Comparison of ENCODE assay signal across 10 cellular contexts in the genomic region with DNA sequence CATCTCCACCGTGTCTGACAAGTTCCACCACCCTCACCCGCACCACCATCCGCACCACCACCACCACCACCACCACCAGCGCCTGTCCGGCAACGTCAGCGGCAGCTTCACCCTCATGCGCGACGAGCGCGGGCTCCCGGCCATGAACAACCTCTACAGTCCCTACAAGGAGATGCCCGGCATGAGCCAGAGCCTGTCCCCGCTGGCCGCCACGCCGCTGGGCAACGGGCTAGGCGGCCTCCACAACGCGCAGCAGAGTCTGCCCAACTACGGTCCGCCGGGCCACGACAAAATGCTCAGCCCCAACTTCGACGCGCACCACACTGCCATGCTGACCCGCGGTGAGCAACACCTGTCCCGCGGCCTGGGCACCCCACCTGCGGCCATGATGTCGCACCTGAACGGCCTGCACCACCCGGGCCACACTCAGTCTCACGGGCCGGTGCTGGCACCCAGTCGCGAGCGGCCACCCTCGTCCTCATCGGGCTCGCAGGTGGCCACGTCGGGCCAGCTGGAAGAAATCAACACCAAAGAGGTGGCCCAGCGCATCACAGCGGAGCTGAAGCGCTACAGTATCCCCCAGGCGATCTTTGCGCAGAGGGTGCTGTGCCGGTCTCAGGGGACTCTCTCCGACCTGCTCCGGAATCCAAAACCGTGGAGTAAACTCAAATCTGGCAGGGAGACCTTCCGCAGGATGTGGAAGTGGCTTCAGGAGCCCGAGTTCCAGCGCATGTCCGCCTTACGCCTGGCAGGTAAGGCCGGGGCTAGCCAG. TPM values are rescaled to one million over a fixed set of nuclear protein-coding genes. Genes with fewer than 3 reads are reported as not detected.
DNase-seq lines count a peak whose midpoint lies in the region; ATAC-seq and TF ChIP-seq lines count a peak whose summit lies in the region.
"Had no signal": no experiment of that assay in that cellular context is flagged by ENCODE, and none has a peak within 500 bp of the region (broad histone marks: within the 10 kb centered on the region; RNA-seq: fewer than 3 reads in every experiment).

No MANE protein-coding gene starts in this region.

- peaks cover 95% of the 10 kb centered on the region for H3K27me3 ChIP-seq in HUES6 (ENCODE audit: control insufficient read depth, insufficient read depth, low read length)

- no peaks in the 10 kb centered on the region for H3K36me3 ChIP-seq in HUES6 (ENCODE audit: control insufficient read depth, insufficient read depth, low read length)
- H3K36me3 ChIP-seq: neutrophil had no signal

- H3K9me3 Mint-ChIP-seq in Calu3 (ENCODE audit: low read depth, unreplicated experiment) (no peaks in the 10 kb centered on the region), brain (peaks cover 0 to 7% (median 0%) of the 10 kb centered on the region in 5 experiments), natural killer cell (peaks cover 2 to 3% of the 10 kb centered on the region in 2 donors)

- H3K4me3 Mint-ChIP-seq in Calu3 (ENCODE audit: low read depth, unreplicated experiment) = peak overlapping the region; percentile 96
- peak overlapping the region; percentile 91 to 98 (median 93) for H3K4me3 Mint-ChIP-seq in brain
- H3K4me3 Mint-ChIP-seq in natural killer cell = peak overlapping the region; percentile 64

- TF ChIP-seq CTCF in Calu3 (IDR thresholded peaks at IDR 0.05; ENCODE audit: unreplicated experiment) (no peak), brain (conservative IDR thresholded peaks at IDR 0.05) (no peak), natural killer cell (IDR thresholded peaks at IDR 0.05) (no peak)

- H3K4me1 Mint-ChIP-seq in Calu3 (ENCODE audit: low read depth, unreplicated experiment) (peaks cover 2% of the 10 kb centered on the region), brain (peaks cover 65% of the 10 kb centered on the region), natural killer cell (peaks cover 0 to 19% of the 10 kb centered on the region in 2 donors)

- intact Hi-C loops in Calu3 (cut with micrococcal nuclease; ENCODE audit: unreplicated experiment) = no loop called here
- intact Hi-C loops in natural killer cell (cut with micrococcal nuclease) = no loop called here

- no peaks in the 10 kb centered on the region for H3K9me3 ChIP-seq in HUES6 (ENCODE audit: control insufficient read depth, insufficient read depth, low read depth, low read length)
- H3K9me3 ChIP-seq: neutrophil had no signal

- H3K27ac Mint-ChIP-seq in Calu3 (ENCODE audit: unreplicated experiment) (peak overlapping the region; percentile 79), brain (peak overlapping the region in 3 of 5 experiments; percentile 45 to 94 (median 85)), natural killer cell (no peak overlapping the region)

- H3K27ac ChIP-seq in HUES6 (ENCODE audit: low read depth, low read length) = no peak overlapping the region
- H3K27ac ChIP-seq: epithelial cell of prostate, neutrophil had no signal

- peaks cover 65% of the 10 kb centered on the region for H3K4me1 ChIP-seq in HUES6 (ENCODE audit: control insufficient read depth, insufficient read depth, low read length)

- CTCF ChIA-PET in Calu3 (lab: Charles Lee) = interaction anchor here (1.6 to 1.7 kb wide), 2 partner anchors 11 to 568 kb away, joined by 6 to 7 read pairs; no protein-coding TSS in a partner anchor

- ATAC-seq in natural killer cell (no peak), HG03135 (IDR thresholded peaks at IDR 0.05; ENCODE audit: unreplicated experiment) (no peak), HG03521 (IDR thresholded peaks at IDR 0.05; ENCODE audit: unreplicated experiment) (no peak)

- peaks cover 100% of the 10 kb centered on the region for H3K36me3 Mint-ChIP-seq in Calu3 (ENCODE audit: insufficient read depth, unreplicated experiment)
- peaks cover 12% of the 10 kb centered on the region for H3K36me3 Mint-ChIP-seq in brain
- H3K36me3 Mint-ChIP-seq in natural killer cell = peaks cover 9% of the 10 kb centered on the region

- peak; percentile 29 for DNase-seq in Calu3
- DNase-seq in natural killer cell = no peak
- DNase-seq in KG1 (lab: John Stamatoyannopoulos, UW) = no peak
- DNase-seq in SHP77 (lab: John Stamatoyannopoulos, UW) = no peak

- TSS peak; percentile 13 for BruUV-seq in Calu3 (replicated peaks; lab: Mats Ljungman, UMichigan)

- H3K27me3 Mint-ChIP-seq in Calu3 (ENCODE audit: unreplicated experiment) (no peaks in the 10 kb centered on the region), brain (peaks cover 98% of the 10 kb centered on the region), natural killer cell (ENCODE audit: low read depth in 2 of 2) (peaks cover 68 to 75% of the 10 kb centered on the region in 2 donors)

- peak overlapping the region; percentile 70 for H3K4me3 ChIP-seq in HUES6 (ENCODE audit: low read depth, low read length)

- H3K9ac ChIP-seq in HUES6 (ENCODE audit: low read length) = no peak overlapping the region

RNA-seq across cellular contexts. Expression of a gene that starts 1.2 kb away (rescaled TPM):
- total RNA-seq in Calu3 (2022) = 182 and 209 TPM in 2 replicates
- polyA plus RNA-seq in brain (ENCODE audit: insufficient read depth, low read depth, low replicate concordance) = 2.1 TPM
- total RNA-seq in natural killer cell = not detected

Comparison
In these comparisons a context has a peak if more than half of its experiments do, and no peak if none do; other contexts are left out.
1. H3K27ac Mint-ChIP-seq: peak in Calu3 (single experiment) and brain (3 of 5); none in natural killer cell (0 of 2).
2. RNA of a gene that starts 1.2 kb away (total RNA-seq): 182 to 209 TPM in Calu3; not detected in natural killer cell; every median in the first group is over 100 times any median in the second.
3. Peak in every context shown above with its lines, with median percentiles within 50 percentile points of each other: H3K4me3 Mint-ChIP-seq.